In genomic region chr18:47204908-47205522, GRCh38 we compare ENCODE assay signal across 8 cellular contexts. TPM values are rescaled to one million over a fixed set of nuclear protein-coding genes. Genes with fewer than 3 reads are reported as not detected.
A peak's percentile ranks its signal among the peaks of the same experiment; 100 is the strongest.
DNase-seq lines count a peak whose midpoint lies in the region; ATAC-seq and TF ChIP-seq lines count a peak whose summit lies in the region.

No MANE protein-coding gene starts in this region.

- H3K36me3 ChIP-seq in breast epithelium, result no peaks in the 10 kb centered on the region

- no peak overlapping the region for H3K4me3 Mint-ChIP-seq in stimulated activated naive CD8-positive, alpha-beta T cell treated with anti-CD3 and anti-CD28 coated beads, Interleukin-15, amount 100 ng/mL, for 72 hours

- no peaks in the 10 kb centered on the region for H3K4me1 Mint-ChIP-seq in stimulated activated naive CD8-positive, alpha-beta T cell treated with anti-CD3 and anti-CD28 coated beads, Interleukin-15, amount 100 ng/mL, for 72 hours

- peak; percentile 66 for TF ChIP-seq RAD21 in Ishikawa (IDR thresholded peaks at IDR 0.05; ENCODE audit: low read depth)

- H3K27ac ChIP-seq in breast epithelium, result no peak overlapping the region

- H3K27ac Mint-ChIP-seq in stimulated activated naive CD8-positive, alpha-beta T cell treated with anti-CD3 and anti-CD28 coated beads, Interleukin-15, amount 100 ng/mL, for 72 hours, result peak overlapping the region in 1 of 2 donors; percentile 33

- no peaks in the 10 kb centered on the region for H3K9me3 Mint-ChIP-seq in stimulated activated naive CD8-positive, alpha-beta T cell treated with anti-CD3 and anti-CD28 coated beads, Interleukin-15, amount 100 ng/mL, for 72 hours

- intact Hi-C loops in breast epithelium (cut with DNase I; ENCODE audit: low total_unique reads), result no loop called here
- intact Hi-C loops in left colon (cut with DNase I, micrococcal nuclease), result loop anchor here in 1 of 2 donors (5.0 kb wide), 1 partner anchor 103 kb away; no protein-coding TSS in a partner anchor

- no peaks in the 10 kb centered on the region for H3K9me3 ChIP-seq in breast epithelium

- ATAC-seq in left colon, result peak; percentile 74
- ATAC-seq in stimulated activated naive CD8-positive, alpha-beta T cell treated with anti-CD3 and anti-CD28 coated beads, Interleukin-15, amount 100 ng/mL, for 72 hours, result no peak
- no peak for ATAC-seq in GM18861 (IDR thresholded peaks at IDR 0.05; ENCODE audit: unreplicated experiment)
- no peak for ATAC-seq in GM19023 (IDR thresholded peaks at IDR 0.05; ENCODE audit: unreplicated experiment)

- no peak for TF ChIP-seq POLR2A in breast epithelium (IDR thresholded peaks at IDR 0.05)

- H3K27me3 ChIP-seq in breast epithelium, result no peaks in the 10 kb centered on the region

- H3K4me1 ChIP-seq in breast epithelium, result no peaks in the 10 kb centered on the region

- H3K4me3 ChIP-seq in breast epithelium, result no peak overlapping the region

- peaks cover 23% of the 10 kb centered on the region for H3K27me3 Mint-ChIP-seq in stimulated activated naive CD8-positive, alpha-beta T cell treated with anti-CD3 and anti-CD28 coated beads, Interleukin-15, amount 100 ng/mL, for 72 hours

- peak; percentile 37 for DNase-seq in EL
- peak; percentile 21 for DNase-seq in SK-N-DZ (ENCODE audit: low spot score)
- DNase-seq in breast epithelium (ENCODE audit: low spot score in 2 of 2), result no peak
- peak in 1 of 2 donors; percentile 48 for DNase-seq in left colon
- DNase-seq in stimulated activated naive CD8-positive, alpha-beta T cell treated with anti-CD3 and anti-CD28 coated beads, Interleukin-15, amount 100 ng/mL, for 72 hours, result peak; percentile 21 to 30

- peak; percentile 19 to 65 (median 41) for TF ChIP-seq CTCF in breast epithelium (IDR thresholded peaks at IDR 0.05)

- TF ChIP-seq EP300 in Ishikawa (IDR thresholded peaks at IDR 0.05; ENCODE audit: borderline replicate concordance), result no peak

TF ChIP-seq in Ishikawa, 13 proteins besides CTCF, POLR2A, EP300 and RAD21:
- TF ChIP-seq REST (IDR thresholded peaks at IDR 0.05; ENCODE audit: low read depth), result no peak
- TF ChIP-seq CEBPB (IDR thresholded peaks at IDR 0.05), result no peak
- TF ChIP-seq USF1 (IDR thresholded peaks at IDR 0.05), result no peak
- no peak for TF ChIP-seq TCF12 (IDR thresholded peaks at IDR 0.05; ENCODE audit: low read depth)
- no peak for TF ChIP-seq MAX (IDR thresholded peaks at IDR 0.05)
- no peak for TF ChIP-seq TAF1 (IDR thresholded peaks at IDR 0.05; ENCODE audit: low read depth)
- TF ChIP-seq TEAD4 (IDR thresholded peaks at IDR 0.05), result no peak
- TF ChIP-seq CREB1 (IDR thresholded peaks at IDR 0.05; ENCODE audit: low read depth), result no peak
- no peak for TF ChIP-seq NFIC (IDR thresholded peaks at IDR 0.05)
- TF ChIP-seq EGR1 (IDR thresholded peaks at IDR 0.05), result no peak
- no peak for TF ChIP-seq YY1 (IDR thresholded peaks at IDR 0.05; ENCODE audit: low read depth)
- TF ChIP-seq ZBTB7A (IDR thresholded peaks at IDR 0.05; ENCODE audit: low read depth), result no peak
- TF ChIP-seq FOXM1 (IDR thresholded peaks at IDR 0.05; ENCODE audit: borderline replicate concordance, low read depth), result no peak

RNA-seq across cellular contexts. Expression of gene IER3IP1, which starts 28.9 kb away (rescaled TPM):
- 17.9 and 18.6 TPM in 2 replicates for polyA plus RNA-seq in SK-N-DZ (2014; cell fraction: cytosol; rRNA removed)
- polyA plus RNA-seq in SK-N-DZ (2014; cell fraction: nucleus; rRNA removed), result 7.5 and 11.7 TPM in 2 replicates
- total RNA-seq in breast epithelium (10 to 100 TPM; 10.4 to 15.1 (median 13.8) TPM), left colon (10 to 100 TPM; 10.4 to 11.0 TPM)

RNA-seq across cellular contexts. Expression of gene SKOR2, which starts 46.4 kb away (rescaled TPM):
- not detected in 2 replicates for polyA plus RNA-seq in SK-N-DZ (2014; cell fraction: cytosol; rRNA removed)
- not detected in 2 replicates for polyA plus RNA-seq in SK-N-DZ (2014; cell fraction: nucleus; rRNA removed)
- total RNA-seq in breast epithelium, result not detected
- not detected for total RNA-seq in left colon

RNA-seq across cellular contexts. Expression of gene HDHD2, which starts 54.7 kb away (rescaled TPM):
- 26.8 and 27.4 TPM in 2 replicates for polyA plus RNA-seq in SK-N-DZ (2014; cell fraction: cytosol; rRNA removed)
- 17.3 and 25.3 TPM in 2 replicates for polyA plus RNA-seq in SK-N-DZ (2014; cell fraction: nucleus; rRNA removed)
- 10 to 100 TPM; 18.7 to 41.0 (median 24.9) TPM for total RNA-seq in breast epithelium
- 10 to 100 TPM; 34.5 to 40.1 TPM for total RNA-seq in left colon

Comparison
In these comparisons a context has a peak if more than half of its experiments do, and no peak if none do; other contexts are left out.
1. DNase-seq: peak in EL (single experiment), SK-N-DZ (single experiment) and stimulated activated naive CD8-positive, alpha-beta T cell treated with anti-CD3 and anti-CD28 coated beads, Interleukin-15, amount 100 ng/mL, for 72 hours (2 of 2); none in breast epithelium (0 of 2).